Comparison of ENCODE assay signal across 37 cellular contexts in the genomic region with DNA sequence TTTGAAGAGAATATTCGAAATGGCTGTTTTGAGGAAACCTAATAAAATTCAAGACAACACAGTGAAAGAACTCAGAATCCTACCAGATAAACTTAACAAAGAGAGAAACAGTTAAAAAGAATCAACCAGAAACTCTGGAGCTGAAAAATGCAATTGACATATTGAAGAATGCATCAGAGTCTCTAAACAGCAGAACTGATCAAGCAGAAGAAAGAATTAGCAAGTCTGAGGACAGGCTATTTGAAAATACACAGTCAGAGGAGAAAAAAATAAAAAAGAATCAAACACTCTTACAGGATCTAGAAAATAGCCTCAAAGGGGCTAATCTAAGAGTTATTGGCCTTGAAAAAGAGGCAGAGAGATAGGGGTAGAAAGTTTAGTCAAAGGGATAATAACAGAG. TPM values are rescaled to one million over a fixed set of nuclear protein-coding genes. Genes with fewer than 3 reads are reported as not detected.
"Had no signal": no experiment of that assay in that cellular context is flagged by ENCODE, and none has a peak within 500 bp of the region (broad histone marks: within the 10 kb centered on the region; RNA-seq: fewer than 3 reads in every experiment).

No MANE protein-coding gene starts in this region.

- H3K27ac ChIP-seq: adrenal gland, body of pancreas, brain microvascular endothelial cell, breast epithelium, VCaP had no signal

- H3K4me3 ChIP-seq: adrenal gland, body of pancreas, breast epithelium had no signal

- DNase-seq: activated CD4-positive, alpha-beta memory T cell treated with anti-CD3 and anti-CD28 coated beads for 36 hours; activated CD4-positive, alpha-beta T cell treated with anti-CD3 and anti-CD28 coated beads for 1 hour; activated CD4-positive, alpha-beta T cell treated with anti-CD3 and anti-CD28 coated beads for 4 hours; activated CD4-positive, alpha-beta T cell treated with anti-CD3 and anti-CD28 coated beads, Interleukin-2, amount 10 ng/mL, durations not matched to agents 24 days and 14 days; activated CD4-positive, alpha-beta T cell treated with anti-CD3 and anti-CD28 coated beads, Interleukin-2, amount 50 U/mL, for 1 hour; activated CD4-positive, alpha-beta T cell treated with anti-CD3 and anti-CD28 coated beads, Interleukin-2, amount 50 U/mL, for 4 hours; activated CD4-positive, CD25-positive, alpha-beta regulatory T cell; activated CD8-positive, alpha-beta memory T cell treated with anti-CD3 and anti-CD28 coated beads, Interleukin-2, amount 50 U/mL, for 4 hours; activated CD8-positive, alpha-beta T cell treated with anti-CD3 and anti-CD28 coated beads for 36 hours; activated effector memory CD4-positive, alpha-beta T cell treated with anti-CD3 and anti-CD28 coated beads, Interleukin-2, amount 50 U/mL, for 16 hours; activated gamma-delta T cell treated with Interleukin-2 at 50 U/mL for 16 hours; activated naive CD4-positive, alpha-beta T cell; activated naive CD4-positive, alpha-beta T cell treated with anti-CD3 and anti-CD28 coated beads for 36 hours; activated naive CD4-positive, alpha-beta T cell treated with anti-CD3 and anti-CD28 coated beads, Interleukin-2, amount 50 U/mL, for 16 hours; activated naive CD8-positive, alpha-beta T cell treated with anti-CD3 and anti-CD28 coated beads for 36 hours; activated T-cell treated with anti-CD3 and anti-CD28 coated beads for 4 hours; activated T-cell treated with anti-CD3 and anti-CD28 coated beads, Interleukin-2, amount 50 U/mL, for 1 hour; activated T-cell treated with anti-CD3 and anti-CD28 coated beads, Interleukin-2, amount 50 U/mL, for 4 hours; activated T-cell treated with anti-CD3 and anti-CD28 coated beads, Interleukin-2, amount 50 U/mL, for 72 hours; adrenal gland; amniotic stem cell; aorta; body of pancreas; brain microvascular endothelial cell; central memory CD4-positive, alpha-beta T cell; T-helper 1 cell; T-helper 2 cell; T-helper 9 cell had no signal

- H3K9me3 ChIP-seq: adrenal gland, body of pancreas, breast epithelium had no signal

- H3K27me3 ChIP-seq: adrenal gland, body of pancreas, brain microvascular endothelial cell, breast epithelium had no signal

- H3K27ac Mint-ChIP-seq: activated CD4-positive, alpha-beta memory T cell treated with anti-CD3 and anti-CD28 coated beads for 36 hours; activated CD4-positive, alpha-beta T cell treated with anti-CD3 and anti-CD28 coated beads, Interleukin-2, amount 10 ng/mL, durations not matched to agents 24 days and 14 days; activated CD8-positive, alpha-beta T cell treated with anti-CD3 and anti-CD28 coated beads for 36 hours; activated naive CD4-positive, alpha-beta T cell treated with anti-CD3 and anti-CD28 coated beads for 36 hours; activated naive CD4-positive, alpha-beta T cell treated with anti-CD3 and anti-CD28 coated beads, Interleukin-2, amount 50 U/mL, for 72 hours; activated naive CD8-positive, alpha-beta T cell treated with anti-CD3 and anti-CD28 coated beads for 36 hours; activated T-cell treated with anti-CD3 and anti-CD28 coated beads, Interleukin-2, amount 50 U/mL, for 72 hours; activated T-helper 1 cell treated with anti-CD3 and anti-CD28 coated beads, Interleukin-12 subunit alpha, Interleukin-12 subunit beta, Interleukin-2, Interleukin-4 antibody, amounts not matched to agents 30 ng/mL and 10 ng/mL and 1 ng/mL, durations not matched to agents 14 hours and 24 hours and 36 hours; activated T-helper 17 cell treated with anti-CD3 and anti-CD28 coated beads, Interleukin-2, amount 50 U/mL, for 72 hours; T-helper 1 cell treated with Interleukin-12 subunit alpha and Interleukin-12 subunit beta and Interleukin-4 antibody, amounts not matched to agents 30 μg/mL and 1 μg/mL, for 36 hours; T-helper 2 cell treated with Interferon-gamma antibody and Interleukin-4, amounts not matched to agents 5 μg/mL and 100 μg/mL, for 36 hours had no signal

- FAIRE-seq: TTC549 had no signal

- H3K4me1 ChIP-seq: adrenal gland, body of pancreas, breast epithelium had no signal

- H3K27me3 Mint-ChIP-seq: activated CD4-positive, alpha-beta memory T cell treated with anti-CD3 and anti-CD28 coated beads for 36 hours; activated CD4-positive, alpha-beta T cell treated with anti-CD3 and anti-CD28 coated beads, Interleukin-2, amount 10 ng/mL, durations not matched to agents 24 days and 14 days; activated CD8-positive, alpha-beta T cell treated with anti-CD3 and anti-CD28 coated beads for 36 hours; activated naive CD8-positive, alpha-beta T cell treated with anti-CD3 and anti-CD28 coated beads for 36 hours; activated T-helper 17 cell treated with anti-CD3 and anti-CD28 coated beads, Interleukin-2, amount 50 U/mL, for 72 hours had no signal

- H3K4me3 Mint-ChIP-seq: activated CD4-positive, alpha-beta memory T cell treated with anti-CD3 and anti-CD28 coated beads for 36 hours; activated CD4-positive, alpha-beta T cell treated with anti-CD3 and anti-CD28 coated beads, Interleukin-2, amount 10 ng/mL, durations not matched to agents 24 days and 14 days; activated CD8-positive, alpha-beta T cell treated with anti-CD3 and anti-CD28 coated beads for 36 hours; activated naive CD4-positive, alpha-beta T cell treated with anti-CD3 and anti-CD28 coated beads for 36 hours; activated naive CD8-positive, alpha-beta T cell treated with anti-CD3 and anti-CD28 coated beads for 36 hours; activated T-cell treated with anti-CD3 and anti-CD28 coated beads, Interleukin-2, amount 50 U/mL, for 4 hours; activated T-cell treated with anti-CD3 and anti-CD28 coated beads, Interleukin-2, amount 50 U/mL, for 72 hours; activated T-helper 1 cell treated with anti-CD3 and anti-CD28 coated beads, Interleukin-12 subunit alpha, Interleukin-12 subunit beta, Interleukin-2, Interleukin-4 antibody, amounts not matched to agents 30 ng/mL and 10 ng/mL and 1 ng/mL, durations not matched to agents 14 hours and 24 hours and 36 hours; activated T-helper 17 cell treated with anti-CD3 and anti-CD28 coated beads, Interleukin-2, amount 50 U/mL, for 72 hours; T-helper 1 cell treated with Interleukin-12 subunit alpha and Interleukin-12 subunit beta and Interleukin-4 antibody, amounts not matched to agents 30 μg/mL and 1 μg/mL, for 36 hours; T-helper 2 cell treated with Interferon-gamma antibody and Interleukin-4, amounts not matched to agents 5 μg/mL and 100 μg/mL, for 36 hours had no signal

- ATAC-seq: activated CD4-positive, CD25-positive, alpha-beta regulatory T cell treated with anti-CD3 and anti-CD28 coated beads, Interleukin-2, amount 50 U/mL, for 24 hours; activated CD8-positive, alpha-beta T cell treated with anti-CD3 and anti-CD28 coated beads for 36 hours; activated naive CD4-positive, alpha-beta T cell treated with anti-CD3 and anti-CD28 coated beads, Interleukin-2, amount 50 U/mL, for 72 hours; activated T-cell treated with anti-CD3 and anti-CD28 coated beads, Interleukin-2, amount 50 U/mL, for 4 hours; activated T-cell treated with anti-CD3 and anti-CD28 coated beads, Interleukin-2, amount 50 U/mL, for 72 hours; activated T-helper 17 cell treated with anti-CD3 and anti-CD28 coated beads, Interleukin-2, amount 50 U/mL, for 72 hours; body of pancreas had no signal

- H3K9me3 Mint-ChIP-seq: activated T-helper 17 cell treated with anti-CD3 and anti-CD28 coated beads, Interleukin-2, amount 50 U/mL, for 72 hours; T-helper 2 cell treated with Interferon-gamma antibody and Interleukin-4, amounts not matched to agents 5 μg/mL and 100 μg/mL, for 36 hours had no signal

- H3K36me3 ChIP-seq: adrenal gland, brain microvascular endothelial cell, breast epithelium had no signal

RNA-seq across cellular contexts. Expression of gene PLCH1, which starts 47.7 kb away (rescaled TPM):
- total RNA-seq: activated CD4-positive, alpha-beta T cell treated with anti-CD3 and anti-CD28 coated beads, Interleukin-2, amount 10 ng/mL, durations not matched to agents 24 days and 14 days had no signal
